8 cellular contexts compared by ENCODE assay signal in genomic region chr21:34526618-34527290, GRCh38. TPM values are rescaled to one million over a fixed set of nuclear protein-coding genes. Genes with fewer than 3 reads are reported as not detected.
A peak's percentile ranks its signal among the peaks of the same experiment; 100 is the strongest.
DNase-seq lines count a peak whose midpoint lies in the region; ATAC-seq, FAIRE-seq and TF ChIP-seq lines count a peak whose summit lies in the region.

No MANE protein-coding gene starts in this region.

- H3K9me3 ChIP-seq in SJCRH30 (replicated peaks), result 0 out of 2 replicates have a peak, but pooled peaks cover 2% of the 10 kb centered on the region
- H3K9me3 ChIP-seq in small intestine (ENCODE audit: control insufficient read depth, low read depth), result no peaks in the 10 kb centered on the region

- H3K36me3 ChIP-seq in SJCRH30 (no peaks in the 10 kb centered on the region; the same call in 1 of the 2 replicates), small intestine (ENCODE audit: control insufficient read depth in 2 of 2, insufficient read depth in 2 of 2, low read length in 2 of 2) (no peaks in the 10 kb centered on the region)

- H3K4me1 ChIP-seq in SJCRH30 (peaks cover 11% of the 10 kb centered on the region; the same call in 1 of the 2 replicates), small intestine (ENCODE audit: control insufficient read depth in 2 of 2, insufficient read depth in 1 of 2, low read depth in 1 of 2, low read length in 1 of 2) (peaks cover 4 to 7% of the 10 kb centered on the region in 2 donors)

- FAIRE-seq in islet of Langerhans (lab: Jason Lieb, UNC), result peak; percentile 83
- peak; percentile 62 for FAIRE-seq in small intestine (lab: Jason Lieb, UNC)

- H3K27ac ChIP-seq in SJCRH30, result peak overlapping the region; percentile 89
- H3K27ac ChIP-seq in small intestine (ENCODE audit: low read depth in 1 of 2, low read length in 1 of 2), result peak overlapping the region; percentile 81 to 98

- ATAC-seq in GM21723 (IDR thresholded peaks at IDR 0.05; ENCODE audit: unreplicated experiment) (peak; percentile 53), HG03520 (IDR thresholded peaks at IDR 0.05; ENCODE audit: unreplicated experiment) (no peak)

- TF ChIP-seq CTCF in AG10803 (conservative IDR thresholded peaks at IDR 0.05; ENCODE audit: low read length) (no peak), cardiac fibroblast (IDR thresholded peaks at IDR 0.05; ENCODE audit: low read depth, low read length) (no peak)

- DNase-seq in AG10803 (ENCODE audit: low read depth), result peak; percentile 100
- peak; percentile 96 to 98 for DNase-seq in SJCRH30
- peak; percentile 100 for DNase-seq in cardiac fibroblast (ENCODE audit: low read depth in 2 of 2)
- peak; percentile 96 for DNase-seq in small intestine
- DNase-seq in NCI-H2081 treated with DMSO at 0.1 percent for 48 hours (lab: John Stamatoyannopoulos, UW), result no peak

- WGBS in small intestine, 3 donors, result 5 to 13% (median 8%) methylated on average over 10 of the region's 10 CpGs

- peak overlapping the region; percentile 56 for H3K4me3 ChIP-seq in AG10803 (ENCODE audit: low read length)
- peak overlapping the region; percentile 64 for H3K4me3 ChIP-seq in SJCRH30
- peak overlapping the region; percentile 36 to 57 for H3K4me3 ChIP-seq in cardiac fibroblast (replicated peaks in 1 of 2; ENCODE audit: low read depth in 2 of 2, low read length in 2 of 2)
- peak overlapping the region in 1 of 2 donors; percentile 50 for H3K4me3 ChIP-seq in small intestine (ENCODE audit: low read depth in 1 of 2, low read length in 2 of 2)

- H3K27me3 ChIP-seq in SJCRH30, result no peaks in the 10 kb centered on the region
- H3K27me3 ChIP-seq in small intestine (ENCODE audit: control insufficient read depth in 2 of 2, insufficient read depth in 2 of 2, low read length in 2 of 2), result no peaks in the 10 kb centered on the region

RNA-seq across cellular contexts. Expression of gene KCNE1, which starts 14.7 kb away (rescaled TPM):
- total RNA-seq in SJCRH30 (2014; rRNA removed; shearing (Covaris generic)), result 0.06 and 0.13 TPM in 2 replicates
- polyA plus RNA-seq in small intestine, result under 1 TPM in 1 of 3 donors, not detected in 2; 0.37 TPM
